9 cellular contexts compared by ENCODE assay signal in genomic region chr17:8857919-8858318, GRCh38. TPM values are rescaled to one million over a fixed set of nuclear protein-coding genes. Genes with fewer than 3 reads are reported as not detected.
DNase-seq lines count a peak whose midpoint lies in the region; ATAC-seq and TF ChIP-seq lines count a peak whose summit lies in the region.
"Had no signal": no experiment of that assay in that cellular context is flagged by ENCODE, and none has a peak within 500 bp of the region (broad histone marks: within the 10 kb centered on the region; RNA-seq: fewer than 3 reads in every experiment).

No MANE protein-coding gene starts in this region.

- CTCF ChIA-PET in activated CD4-positive, alpha-beta T cell treated with anti-CD3 and anti-CD28 coated beads, Interleukin-2, amount 10 ng/mL, durations not matched to agents 7 days and 5 days (lab: Charles Lee), result interaction anchor here (0.6 to 1.4 kb wide), 8 partner anchors 10 to 118 kb away, joined by 3 to 4 read pairs (median 3); no protein-coding TSS in a partner anchor
- CTCF ChIA-PET in T-cell (lab: Charles Lee), result interaction anchor here in 1 of 2 donors (0.7 kb wide), 2 partner anchors 80 to 707 kb away, joined by 3 to 4 read pairs; no protein-coding TSS in a partner anchor

- POLR2A ChIA-PET in activated CD4-positive, alpha-beta T cell treated with anti-CD3 and anti-CD28 coated beads, Interleukin-2, amount 10 ng/mL, durations not matched to agents 7 days and 5 days (lab: Charles Lee), result interaction anchor here (0.7 to 1.0 kb wide), 3 partner anchors 32 to 77 kb away, joined by 3 to 6 read pairs (median 3); no protein-coding TSS in a partner anchor
- POLR2A ChIA-PET in T-cell (lab: Charles Lee), result no interaction called here

- DNase-seq in activated CD4-positive, alpha-beta T cell treated with anti-CD3 and anti-CD28 coated beads, Interleukin-2, amount 10 ng/mL, durations not matched to agents 7 days and 5 days, result peak; percentile 63
- DNase-seq in activated CD4-positive, alpha-beta T cell treated with anti-CD3 and anti-CD28 coated beads for 1 hour, result no peak
- peak in 8 of 34 experiments; percentile 5 to 24 (median 18) for DNase-seq in T-cell
- peak; percentile 45 for DNase-seq in kidney epithelial cell (ENCODE audit: low read depth)
- no peak for DNase-seq in sigmoid colon
- DNase-seq in DMS 273 (lab: John Stamatoyannopoulos, UW; ENCODE audit: unreplicated experiment), result no peak

- TF ChIP-seq EP300 in sigmoid colon (IDR thresholded peaks at IDR 0.05), result no peak

- peaks cover 68% of the 10 kb centered on the region for H3K4me1 Mint-ChIP-seq in activated CD4-positive, alpha-beta T cell treated with anti-CD3 and anti-CD28 coated beads, Interleukin-2, amount 10 ng/mL, durations not matched to agents 7 days and 5 days
- peaks cover 36 to 38% (median 36%) of the 10 kb centered on the region in 3 donors for H3K4me1 Mint-ChIP-seq in T-cell

- no peak overlapping the region for H3K27ac ChIP-seq in sigmoid colon

- H3K4me3 ChIP-seq in kidney epithelial cell (ENCODE audit: low read depth, low read length) (no peak overlapping the region), sigmoid colon (no peak overlapping the region)

- no peaks in the 10 kb centered on the region for H3K9me3 ChIP-seq in sigmoid colon

- H3K4me3 Mint-ChIP-seq in activated CD4-positive, alpha-beta T cell treated with anti-CD3 and anti-CD28 coated beads, Interleukin-2, amount 10 ng/mL, durations not matched to agents 7 days and 5 days, result peak overlapping the region; percentile 66
- peak overlapping the region in 2 of 3 donors; percentile 37 to 63 for H3K4me3 Mint-ChIP-seq in T-cell

- H3K9me3 Mint-ChIP-seq in activated CD4-positive, alpha-beta T cell treated with anti-CD3 and anti-CD28 coated beads, Interleukin-2, amount 10 ng/mL, durations not matched to agents 7 days and 5 days, result no peaks in the 10 kb centered on the region
- no peaks in the 10 kb centered on the region for H3K9me3 Mint-ChIP-seq in T-cell

- H3K27ac Mint-ChIP-seq in activated CD4-positive, alpha-beta T cell treated with anti-CD3 and anti-CD28 coated beads, Interleukin-2, amount 10 ng/mL, durations not matched to agents 7 days and 5 days, result peak overlapping the region; percentile 87
- peak overlapping the region in 1 of 2 donors; percentile 82 for H3K27ac Mint-ChIP-seq in T-cell

- H3K27me3 ChIP-seq in kidney epithelial cell (ENCODE audit: control insufficient read depth, insufficient read depth, low read length), result no peaks in the 10 kb centered on the region
- H3K27me3 ChIP-seq in sigmoid colon, result peaks cover 0 to under 1% (median 0%) of the 10 kb centered on the region in 3 donors

- intact Hi-C loops in sigmoid colon (cut with DNase I), result no loop called here

- ATAC-seq in HG02885 (IDR thresholded peaks at IDR 0.05; ENCODE audit: poor library complexity, unreplicated experiment), result peak; percentile 47
- ATAC-seq in T-cell (replicated peaks in 1 of 4), result peak in 3 of 4 experiments; percentile 48 to 62 (median 60)
- ATAC-seq in HG03135 (IDR thresholded peaks at IDR 0.05; ENCODE audit: unreplicated experiment), result no peak

- no peak for TF ChIP-seq POLR2A in sigmoid colon (IDR thresholded peaks at IDR 0.05)

- H3K36me3 Mint-ChIP-seq in activated CD4-positive, alpha-beta T cell treated with anti-CD3 and anti-CD28 coated beads, Interleukin-2, amount 10 ng/mL, durations not matched to agents 7 days and 5 days (ENCODE audit: low read depth), result peaks cover 8% of the 10 kb centered on the region
- no peaks in the 10 kb centered on the region for H3K36me3 Mint-ChIP-seq in T-cell

- H3K4me1 ChIP-seq in sigmoid colon, result no peaks in the 10 kb centered on the region

- no peaks in the 10 kb centered on the region for H3K27me3 Mint-ChIP-seq in activated CD4-positive, alpha-beta T cell treated with anti-CD3 and anti-CD28 coated beads, Interleukin-2, amount 10 ng/mL, durations not matched to agents 7 days and 5 days
- H3K27me3 Mint-ChIP-seq in T-cell, result no peaks in the 10 kb centered on the region

- WGBS in sigmoid colon, 2 donors, result 15 to 27% methylated on average over 5 of the region's 5 CpGs

- H3K36me3 ChIP-seq in kidney epithelial cell (ENCODE audit: control insufficient read depth, insufficient read depth, low read length), result no peaks in the 10 kb centered on the region
- H3K36me3 ChIP-seq in sigmoid colon, result no peaks in the 10 kb centered on the region

- no peak for TF ChIP-seq CTCF in kidney epithelial cell (IDR thresholded peaks at IDR 0.05; ENCODE audit: insufficient read depth, low read length, poor library complexity, severe bottlenecking)
- no peak for TF ChIP-seq CTCF in sigmoid colon (IDR thresholded peaks at IDR 0.05)

RNA-seq across cellular contexts. Expression of gene PIK3R6, which starts 9.6 kb away (rescaled TPM):
- 1 to 10 TPM; 6.2 to 7.1 TPM for total RNA-seq in activated CD4-positive, alpha-beta T cell treated with anti-CD3 and anti-CD28 coated beads, Interleukin-2, amount 10 ng/mL, durations not matched to agents 7 days and 5 days
- total RNA-seq in T-cell (1 to 10 TPM in 2 of 5 donors, under 1 TPM in 3; 0.53 to 1.4 (median 0.72) TPM), kidney epithelial cell (not detected in 2 replicates), sigmoid colon (1 to 10 TPM in 1 of 4 donors, under 1 TPM in 1, not detected in 2; 0.54 to 1.1 TPM)
- 1 to 10 TPM in 1 of 3 donors, under 1 TPM in 2; 0.69 to 1.2 (median 0.77) TPM for polyA plus RNA-seq in sigmoid colon
- total RNA-seq: pulmonary artery endothelial cell had no signal

RNA-seq across cellular contexts. Expression of gene MFSD6L, which starts 58.8 kb away (rescaled TPM):
- total RNA-seq in activated CD4-positive, alpha-beta T cell treated with anti-CD3 and anti-CD28 coated beads, Interleukin-2, amount 10 ng/mL, durations not matched to agents 7 days and 5 days, result 1 to 10 TPM in 1 of 2 experiments, under 1 TPM in 1; 0.71 to 1.4 TPM
- total RNA-seq in T-cell, result under 1 TPM in 4 of 5 donors, not detected in 1; 0.13 to 0.32 (median 0.20) TPM
- 0.27 and 0.54 TPM in 2 replicates for total RNA-seq in kidney epithelial cell
- total RNA-seq in sigmoid colon, result not detected
- 1 to 10 TPM in 2 of 3 donors, under 1 TPM in 1; 0.69 to 4.9 (median 1.2) TPM for polyA plus RNA-seq in sigmoid colon
- total RNA-seq: pulmonary artery endothelial cell had no signal

Comparison
In these comparisons a context has a peak if more than half of its experiments do, and no peak if none do; other contexts are left out.
1. DNase-seq: peak in activated CD4-positive, alpha-beta T cell treated with anti-CD3 and anti-CD28 coated beads, Interleukin-2, amount 10 ng/mL, durations not matched to agents 7 days and 5 days (single experiment) and kidney epithelial cell (single experiment); none in activated CD4-positive, alpha-beta T cell treated with anti-CD3 and anti-CD28 coated beads for 1 hour (single experiment), sigmoid colon (single experiment) and DMS 273 (single experiment).